In genomic region chr7:49995681-49996080, GRCh38 we compare ENCODE assay signal across 25 cellular contexts.
"Had no signal": no experiment of that assay in that cellular context is flagged by ENCODE, and none has a peak within 500 bp of the region (broad histone marks: within the 10 kb centered on the region; RNA-seq: fewer than 3 reads in every experiment).

No MANE protein-coding gene starts in this region.

- DNase-seq: activated effector memory CD4-positive, alpha-beta T cell treated with anti-CD3 and anti-CD28 coated beads, Interleukin-2, amount 50 U/mL, for 16 hours; activated effector memory CD4-positive, alpha-beta T cell treated with Interleukin-2 at 50 U/mL for 16 hours; activated gamma-delta T cell; activated gamma-delta T cell treated with Interleukin-2 at 50 U/mL for 16 hours; activated naive CD4-positive, alpha-beta T cell; activated naive CD4-positive, alpha-beta T cell treated with anti-CD3 and anti-CD28 coated beads for 36 hours; activated naive CD4-positive, alpha-beta T cell treated with anti-CD3 and anti-CD28 coated beads, Interleukin-2, amount 10 ng/mL, durations not matched to agents 7 days and 5 days; activated naive CD4-positive, alpha-beta T cell treated with anti-CD3 and anti-CD28 coated beads, Interleukin-2, amount 50 U/mL, for 16 hours; activated naive CD4-positive, alpha-beta T cell treated with Interleukin-2 at 50 U/mL for 16 hours; activated naive CD8-positive, alpha-beta T cell treated with anti-CD3 and anti-CD28 coated beads for 36 hours; activated naive CD8-positive, alpha-beta T cell treated with anti-CD3 and anti-CD28 coated beads, Interleukin-2, amount 10 ng/mL, durations not matched to agents 7 days and 5 days; activated naive CD8-positive, alpha-beta T cell treated with anti-CD3 and anti-CD28 coated beads, Interleukin-2, amount 50 U/mL, for 24 hours; activated T-cell treated with anti-CD3 and anti-CD28 coated beads for 4 hours; activated T-cell treated with anti-CD3 and anti-CD28 coated beads, Interleukin-2, amount 50 U/mL, for 1 hour; activated T-cell treated with anti-CD3 and anti-CD28 coated beads, Interleukin-2, amount 50 U/mL, for 24 hours; activated T-cell treated with anti-CD3 and anti-CD28 coated beads, Interleukin-2, amount 50 U/mL, for 4 hours; activated T-cell treated with anti-CD3 and anti-CD28 coated beads, Interleukin-2, amount 50 U/mL, for 48 hours; activated T-cell treated with anti-CD3 and anti-CD28 coated beads, Interleukin-2, amount 50 U/mL, for 72 hours; adrenal gland; amniotic stem cell; aorta; body of pancreas; brain microvascular endothelial cell; central memory CD4-positive, alpha-beta T cell; cerebellar nuclear complex had no signal
